ENCODE assay signal across 1 cellular context in genomic region chr1:64986903-64987871, GRCh38.
TF ChIP-seq lines count a peak whose summit lies in the region.

No MANE protein-coding gene starts in this region.

TF ChIP-seq in HepG2, 621 proteins besides CTCF, POLR2A, EP300 and RAD21 (continued from another document and continues in another):
- TF ChIP-seq, protein P1, sequence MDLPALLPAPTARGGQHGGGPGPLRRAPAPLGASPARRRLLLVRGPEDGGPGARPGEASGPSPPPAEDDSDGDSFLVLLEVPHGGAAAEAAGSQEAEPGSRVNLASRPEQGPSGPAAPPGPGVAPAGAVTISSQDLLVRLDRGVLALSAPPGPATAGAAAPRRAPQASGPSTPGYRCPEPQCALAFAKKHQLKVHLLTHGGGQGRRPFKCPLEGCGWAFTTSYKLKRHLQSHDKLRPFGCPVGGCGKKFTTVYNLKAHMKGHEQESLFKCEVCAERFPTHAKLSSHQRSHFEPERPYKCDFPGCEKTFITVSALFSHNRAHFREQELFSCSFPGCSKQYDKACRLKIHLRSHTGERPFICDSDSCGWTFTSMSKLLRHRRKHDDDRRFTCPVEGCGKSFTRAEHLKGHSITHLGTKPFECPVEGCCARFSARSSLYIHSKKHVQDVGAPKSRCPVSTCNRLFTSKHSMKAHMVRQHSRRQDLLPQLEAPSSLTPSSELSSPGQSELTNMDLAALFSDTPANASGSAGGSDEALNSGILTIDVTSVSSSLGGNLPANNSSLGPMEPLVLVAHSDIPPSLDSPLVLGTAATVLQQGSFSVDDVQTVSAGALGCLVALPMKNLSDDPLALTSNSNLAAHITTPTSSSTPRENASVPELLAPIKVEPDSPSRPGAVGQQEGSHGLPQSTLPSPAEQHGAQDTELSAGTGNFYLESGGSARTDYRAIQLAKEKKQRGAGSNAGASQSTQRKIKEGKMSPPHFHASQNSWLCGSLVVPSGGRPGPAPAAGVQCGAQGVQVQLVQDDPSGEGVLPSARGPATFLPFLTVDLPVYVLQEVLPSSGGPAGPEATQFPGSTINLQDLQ (CRISPR knock-in tag; IDR thresholded peaks at IDR 0.05) = no peak
- TF ChIP-seq, protein P2, sequence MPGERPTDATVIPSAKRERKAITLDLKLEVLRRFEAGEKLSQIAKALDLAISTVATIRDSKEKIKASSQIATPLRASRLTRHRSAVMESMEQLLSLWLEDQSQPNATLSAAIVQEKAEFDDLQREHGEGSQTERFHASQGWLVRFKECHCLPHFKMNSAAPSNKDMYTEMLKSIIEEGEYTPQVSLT (CRISPR knock-in tag; IDR thresholded peaks at IDR 0.05; ENCODE audit: borderline replicate concordance, low read depth) = no peak
- TF ChIP-seq ATAD3A (CRISPR knock-in tag; IDR thresholded peaks at IDR 0.05) (no peak), ZBTB34 (CRISPR knock-in tag; IDR thresholded peaks at IDR 0.05) (peak; percentile 92), ZFAT (CRISPR knock-in tag; conservative IDR thresholded peaks at IDR 0.05) (no peak), ZNF598 (CRISPR knock-in tag; IDR thresholded peaks at IDR 0.05; ENCODE audit: borderline replicate concordance) (no peak), RERE (CRISPR knock-in tag; IDR thresholded peaks at IDR 0.05; ENCODE audit: low read depth) (peak; percentile 86), SOX5 (CRISPR knock-in tag; IDR thresholded peaks at IDR 0.05; ENCODE audit: borderline replicate concordance) (peak; percentile 100), HNRNPLL (IDR thresholded peaks at IDR 0.05; ENCODE audit: low read depth, low read length, poor library complexity, severe bottlenecking) (no peak), HES4 (CRISPR knock-in tag; IDR thresholded peaks at IDR 0.05; ENCODE audit: borderline replicate concordance) (no peak), ZNF296 (CRISPR knock-in tag; conservative IDR thresholded peaks at IDR 0.05) (no peak), HMGXB4 (CRISPR knock-in tag; IDR thresholded peaks at IDR 0.05; ENCODE audit: borderline replicate concordance in 1 of 2, low read depth in 1 of 2) (no peak), PHF21A (CRISPR knock-in tag; IDR thresholded peaks at IDR 0.05) (no peak), IKZF4 (CRISPR knock-in tag; IDR thresholded peaks at IDR 0.05; ENCODE audit: borderline replicate concordance, low read depth, not compliant biosample characterization) (no peak), CREBL2 (CRISPR knock-in tag; IDR thresholded peaks at IDR 0.05; ENCODE audit: borderline replicate concordance) (no peak), ZNF331 (CRISPR knock-in tag; IDR thresholded peaks at IDR 0.05) (peak; percentile 67), ATM (IDR thresholded peaks at IDR 0.05; ENCODE audit: borderline replicate concordance) (no peak), POLR2AphosphoS2 (IDR thresholded peaks at IDR 0.05; ENCODE audit: low read depth, low read length) (no peak)
- TF ChIP-seq, protein P3, sequence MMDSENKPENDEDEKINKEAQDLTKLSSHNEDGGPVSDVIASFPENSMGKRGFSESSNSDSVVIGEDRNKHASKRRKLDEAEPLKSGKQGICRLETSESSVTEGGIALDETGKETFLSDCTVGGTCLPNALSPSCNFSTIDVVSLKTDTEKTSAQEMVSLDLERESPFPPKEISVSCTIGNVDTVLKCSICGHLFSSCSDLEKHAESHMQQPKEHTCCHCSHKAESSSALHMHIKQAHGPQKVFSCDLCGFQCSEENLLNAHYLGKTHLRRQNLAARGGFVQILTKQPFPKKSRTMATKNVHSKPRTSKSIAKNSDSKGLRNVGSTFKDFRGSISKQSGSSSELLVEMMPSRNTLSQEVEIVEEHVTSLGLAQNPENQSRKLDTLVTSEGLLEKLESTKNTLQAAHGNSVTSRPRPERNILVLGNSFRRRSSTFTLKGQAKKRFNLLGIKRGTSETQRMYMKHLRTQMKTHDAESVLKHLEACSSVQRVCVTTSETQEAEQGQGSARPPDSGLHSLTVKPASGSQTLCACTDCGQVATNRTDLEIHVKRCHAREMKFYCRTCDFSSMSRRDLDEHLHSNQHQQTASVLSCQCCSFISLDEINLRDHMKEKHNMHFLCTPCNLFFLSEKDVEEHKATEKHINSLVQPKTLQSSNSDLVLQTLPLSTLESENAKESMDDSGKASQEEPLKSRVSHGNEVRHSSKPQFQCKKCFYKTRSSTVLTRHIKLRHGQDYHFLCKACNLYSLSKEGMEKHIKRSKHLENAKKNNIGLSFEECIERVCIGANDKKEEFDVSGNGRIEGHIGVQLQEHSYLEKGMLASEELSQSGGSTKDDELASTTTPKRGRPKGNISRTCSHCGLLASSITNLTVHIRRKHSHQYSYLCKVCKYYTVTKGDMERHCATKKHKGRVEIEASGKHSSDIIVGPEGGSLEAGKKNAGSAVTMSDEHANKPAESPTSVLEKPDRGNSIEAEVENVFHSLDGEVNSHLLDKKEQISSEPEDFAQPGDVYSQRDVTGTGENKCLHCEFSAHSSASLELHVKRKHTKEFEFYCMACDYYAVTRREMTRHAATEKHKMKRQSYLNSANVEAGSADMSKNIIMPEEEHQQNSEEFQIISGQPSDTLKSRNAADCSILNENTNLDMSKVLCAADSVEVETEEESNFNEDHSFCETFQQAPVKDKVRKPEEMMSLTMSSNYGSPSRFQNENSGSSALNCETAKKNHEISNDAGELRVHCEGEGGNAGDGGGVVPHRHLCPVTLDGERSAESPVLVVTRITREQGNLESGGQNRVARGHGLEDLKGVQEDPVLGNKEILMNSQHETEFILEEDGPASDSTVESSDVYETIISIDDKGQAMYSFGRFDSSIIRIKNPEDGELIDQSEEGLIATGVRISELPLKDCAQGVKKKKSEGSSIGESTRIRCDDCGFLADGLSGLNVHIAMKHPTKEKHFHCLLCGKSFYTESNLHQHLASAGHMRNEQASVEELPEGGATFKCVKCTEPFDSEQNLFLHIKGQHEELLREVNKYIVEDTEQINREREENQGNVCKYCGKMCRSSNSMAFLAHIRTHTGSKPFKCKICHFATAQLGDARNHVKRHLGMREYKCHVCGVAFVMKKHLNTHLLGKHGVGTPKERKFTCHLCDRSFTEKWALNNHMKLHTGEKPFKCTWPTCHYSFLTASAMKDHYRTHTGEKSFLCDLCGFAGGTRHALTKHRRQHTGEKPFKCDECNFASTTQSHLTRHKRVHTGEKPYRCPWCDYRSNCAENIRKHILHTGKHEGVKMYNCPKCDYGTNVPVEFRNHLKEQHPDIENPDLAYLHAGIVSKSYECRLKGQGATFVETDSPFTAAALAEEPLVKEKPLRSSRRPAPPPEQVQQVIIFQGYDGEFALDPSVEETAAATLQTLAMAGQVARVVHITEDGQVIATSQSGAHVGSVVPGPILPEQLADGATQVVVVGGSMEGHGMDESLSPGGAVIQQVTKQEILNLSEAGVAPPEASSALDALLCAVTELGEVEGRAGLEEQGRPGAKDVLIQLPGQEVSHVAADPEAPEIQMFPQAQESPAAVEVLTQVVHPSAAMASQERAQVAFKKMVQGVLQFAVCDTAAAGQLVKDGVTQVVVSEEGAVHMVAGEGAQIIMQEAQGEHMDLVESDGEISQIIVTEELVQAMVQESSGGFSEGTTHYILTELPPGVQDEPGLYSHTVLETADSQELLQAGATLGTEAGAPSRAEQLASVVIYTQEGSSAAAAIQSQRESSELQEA (CRISPR knock-in tag; IDR thresholded peaks at IDR 0.05; ENCODE audit: not compliant biosample characterization) = no peak
- TF ChIP-seq, protein P4, sequence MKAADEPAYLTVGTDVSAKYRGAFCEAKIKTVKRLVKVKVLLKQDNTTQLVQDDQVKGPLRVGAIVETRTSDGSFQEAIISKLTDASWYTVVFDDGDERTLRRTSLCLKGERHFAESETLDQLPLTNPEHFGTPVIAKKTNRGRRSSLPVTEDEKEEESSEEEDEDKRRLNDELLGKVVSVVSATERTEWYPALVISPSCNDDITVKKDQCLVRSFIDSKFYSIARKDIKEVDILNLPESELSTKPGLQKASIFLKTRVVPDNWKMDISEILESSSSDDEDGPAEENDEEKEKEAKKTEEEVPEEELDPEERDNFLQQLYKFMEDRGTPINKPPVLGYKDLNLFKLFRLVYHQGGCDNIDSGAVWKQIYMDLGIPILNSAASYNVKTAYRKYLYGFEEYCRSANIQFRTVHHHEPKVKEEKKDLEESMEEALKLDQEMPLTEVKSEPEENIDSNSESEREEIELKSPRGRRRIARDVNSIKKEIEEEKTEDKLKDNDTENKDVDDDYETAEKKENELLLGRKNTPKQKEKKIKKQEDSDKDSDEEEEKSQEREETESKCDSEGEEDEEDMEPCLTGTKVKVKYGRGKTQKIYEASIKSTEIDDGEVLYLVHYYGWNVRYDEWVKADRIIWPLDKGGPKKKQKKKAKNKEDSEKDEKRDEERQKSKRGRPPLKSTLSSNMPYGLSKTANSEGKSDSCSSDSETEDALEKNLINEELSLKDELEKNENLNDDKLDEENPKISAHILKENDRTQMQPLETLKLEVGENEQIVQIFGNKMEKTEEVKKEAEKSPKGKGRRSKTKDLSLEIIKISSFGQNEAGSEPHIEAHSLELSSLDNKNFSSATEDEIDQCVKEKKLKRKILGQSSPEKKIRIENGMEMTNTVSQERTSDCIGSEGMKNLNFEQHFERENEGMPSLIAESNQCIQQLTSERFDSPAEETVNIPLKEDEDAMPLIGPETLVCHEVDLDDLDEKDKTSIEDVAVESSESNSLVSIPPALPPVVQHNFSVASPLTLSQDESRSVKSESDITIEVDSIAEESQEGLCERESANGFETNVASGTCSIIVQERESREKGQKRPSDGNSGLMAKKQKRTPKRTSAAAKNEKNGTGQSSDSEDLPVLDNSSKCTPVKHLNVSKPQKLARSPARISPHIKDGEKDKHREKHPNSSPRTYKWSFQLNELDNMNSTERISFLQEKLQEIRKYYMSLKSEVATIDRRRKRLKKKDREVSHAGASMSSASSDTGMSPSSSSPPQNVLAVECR (CRISPR knock-in tag; IDR thresholded peaks at IDR 0.05; ENCODE audit: borderline replicate concordance) = peak; percentile 57; the same call in 1 of the 2 replicates
- TF ChIP-seq, protein P5, sequence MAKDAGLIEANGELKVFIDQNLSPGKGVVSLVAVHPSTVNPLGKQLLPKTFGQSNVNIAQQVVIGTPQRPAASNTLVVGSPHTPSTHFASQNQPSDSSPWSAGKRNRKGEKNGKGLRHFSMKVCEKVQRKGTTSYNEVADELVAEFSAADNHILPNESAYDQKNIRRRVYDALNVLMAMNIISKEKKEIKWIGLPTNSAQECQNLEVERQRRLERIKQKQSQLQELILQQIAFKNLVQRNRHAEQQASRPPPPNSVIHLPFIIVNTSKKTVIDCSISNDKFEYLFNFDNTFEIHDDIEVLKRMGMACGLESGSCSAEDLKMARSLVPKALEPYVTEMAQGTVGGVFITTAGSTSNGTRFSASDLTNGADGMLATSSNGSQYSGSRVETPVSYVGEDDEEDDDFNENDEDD (CRISPR knock-in tag; IDR thresholded peaks at IDR 0.05; ENCODE audit: borderline replicate concordance) = peak; percentile 40; the same call in 1 of the 2 replicates
- TF ChIP-seq, protein P6, sequence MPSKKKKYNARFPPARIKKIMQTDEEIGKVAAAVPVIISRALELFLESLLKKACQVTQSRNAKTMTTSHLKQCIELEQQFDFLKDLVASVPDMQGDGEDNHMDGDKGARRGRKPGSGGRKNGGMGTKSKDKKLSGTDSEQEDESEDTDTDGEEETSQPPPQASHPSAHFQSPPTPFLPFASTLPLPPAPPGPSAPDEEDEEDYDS (CRISPR knock-in tag; IDR thresholded peaks at IDR 0.05) = no peak
